Comparison of ENCODE assay signal across 22 cellular contexts in the genomic region with DNA sequence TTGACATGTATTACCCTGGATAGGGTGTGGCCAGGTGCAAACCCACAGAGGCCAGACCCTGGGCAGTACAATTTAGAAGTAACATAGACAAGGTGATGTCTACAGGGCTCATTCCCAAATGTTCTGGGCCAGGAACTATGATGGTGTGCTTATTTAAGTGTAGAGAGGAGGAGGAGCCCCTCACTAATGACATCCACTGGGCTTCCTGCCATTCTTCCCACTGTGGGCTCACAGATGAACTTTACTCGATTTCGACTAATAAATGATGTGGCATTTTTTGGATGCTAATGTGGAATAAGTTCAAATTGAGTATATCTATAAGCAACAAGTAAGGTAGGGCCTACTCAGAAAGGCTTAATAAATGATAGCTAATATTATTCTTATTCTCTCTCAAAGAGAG.
DNase-seq lines count a peak whose midpoint lies in the region; ATAC-seq and TF ChIP-seq lines count a peak whose summit lies in the region.
"Had no signal": no experiment of that assay in that cellular context is flagged by ENCODE, and none has a peak within 500 bp of the region (broad histone marks: within the 10 kb centered on the region; RNA-seq: fewer than 3 reads in every experiment).

No MANE protein-coding gene starts in this region.

- BruUV-seq in MCF 10A (replicated peaks; lab: Mats Ljungman, UMichigan), result no TSS peak

- intact Hi-C loops in MCF 10A (cut with micrococcal nuclease), result loop anchor here (5.0 kb wide), 1 partner anchor 1094 kb away; the partner anchor contains the start of gene CPEB2
- intact Hi-C loops in breast epithelium (cut with DNase I; ENCODE audit: low total_unique reads), result no loop called here

- H3K27ac ChIP-seq in breast epithelium (no peak overlapping the region), foreskin keratinocyte (peak overlapping the region; percentile 85)
- H3K27ac ChIP-seq: BLaER1 treated with 17β-estradiol and CSF1 and Interleukin-3, amounts not matched to agents 10 nM and 100 nM; SK-N-MC had no signal

- H3K27me3 Mint-ChIP-seq in MCF 10A (ENCODE audit: insufficient read depth, unreplicated experiment), result no peaks in the 10 kb centered on the region
- no peaks in the 10 kb centered on the region for H3K27me3 Mint-ChIP-seq in T-helper 2 cell treated with Interferon-gamma antibody and Interleukin-4, amounts not matched to agents 5 μg/mL and 100 μg/mL, for 36 hours (ENCODE audit: low read depth)
- H3K27me3 Mint-ChIP-seq: IgD-negative memory B cell had no signal

- no peak for ATAC-seq in foreskin keratinocyte
- ATAC-seq in GM21619 (IDR thresholded peaks at IDR 0.05; ENCODE audit: unreplicated experiment), result no peak
- ATAC-seq: CD8-positive, alpha-beta T cell had no signal

- H3K9me3 Mint-ChIP-seq in MCF 10A (ENCODE audit: unreplicated experiment), result no peaks in the 10 kb centered on the region
- H3K9me3 Mint-ChIP-seq in T-helper 2 cell treated with Interferon-gamma antibody and Interleukin-4, amounts not matched to agents 5 μg/mL and 100 μg/mL, for 36 hours, result no peaks in the 10 kb centered on the region
- H3K9me3 Mint-ChIP-seq: CD8-positive, alpha-beta T cell; H9; IgD-negative memory B cell had no signal

- TF ChIP-seq CTCF in MCF 10A (IDR thresholded peaks at IDR 0.05; ENCODE audit: unreplicated experiment) (no peak), breast epithelium (IDR thresholded peaks at IDR 0.05) (no peak), foreskin keratinocyte (conservative IDR thresholded peaks at IDR 0.05) (no peak)

- POLR2A ChIA-PET in MCF 10A (lab: Yijun Ruan, JAX), result interaction anchor here (0.6 to 4.2 kb wide), 11 partner anchors 9 to 1093 kb away, joined by 3 to 23 read pairs (median 4); no protein-coding TSS in a partner anchor

- H3K4me3 Mint-ChIP-seq in MCF 10A (ENCODE audit: unreplicated experiment), result no peak overlapping the region
- no peak overlapping the region for H3K4me3 Mint-ChIP-seq in T-helper 2 cell treated with Interferon-gamma antibody and Interleukin-4, amounts not matched to agents 5 μg/mL and 100 μg/mL, for 36 hours
- H3K4me3 Mint-ChIP-seq: CD8-positive, alpha-beta T cell; H9; IgD-negative memory B cell had no signal

- peaks cover 8% of the 10 kb centered on the region for H3K36me3 Mint-ChIP-seq in MCF 10A (ENCODE audit: insufficient read depth, unreplicated experiment)
- H3K36me3 Mint-ChIP-seq in T-helper 2 cell treated with Interferon-gamma antibody and Interleukin-4, amounts not matched to agents 5 μg/mL and 100 μg/mL, for 36 hours (ENCODE audit: low read depth), result no peaks in the 10 kb centered on the region
- H3K36me3 Mint-ChIP-seq: CD8-positive, alpha-beta T cell had no signal

- no peaks in the 10 kb centered on the region for H3K4me1 ChIP-seq in breast epithelium
- H3K4me1 ChIP-seq in adipocyte (ENCODE audit: control insufficient read depth, insufficient read depth, low read length), result peaks cover 40% of the 10 kb centered on the region
- peaks cover 19% of the 10 kb centered on the region for H3K4me1 ChIP-seq in foreskin keratinocyte

- H3K27me3 ChIP-seq in breast epithelium (no peaks in the 10 kb centered on the region), adipocyte (replicated peaks; ENCODE audit: control insufficient read depth, insufficient read depth, low read length) (no peaks in the 10 kb centered on the region), foreskin keratinocyte (no peaks in the 10 kb centered on the region)
- H3K27me3 ChIP-seq: BLaER1 treated with 17β-estradiol and CSF1 and Interleukin-3, amounts not matched to agents 10 nM and 100 nM; MG63 had no signal

- H3K9me3 ChIP-seq in breast epithelium, result no peaks in the 10 kb centered on the region
- H3K9me3 ChIP-seq in adipocyte (ENCODE audit: control insufficient read depth, low read length), result peaks cover 5% of the 10 kb centered on the region
- H3K9me3 ChIP-seq: BLaER1 treated with 17β-estradiol and CSF1 and Interleukin-3, amounts not matched to agents 10 nM and 100 nM; MG63 had no signal

- no peaks in the 10 kb centered on the region for H3K36me3 ChIP-seq in breast epithelium
- H3K36me3 ChIP-seq in adipocyte (ENCODE audit: control insufficient read depth, insufficient read depth, low read length, severe bottlenecking), result no peaks in the 10 kb centered on the region
- H3K36me3 ChIP-seq: BLaER1 treated with 17β-estradiol and CSF1 and Interleukin-3, amounts not matched to agents 10 nM and 100 nM; MG63 had no signal

- CTCF ChIA-PET in MCF 10A (lab: Yijun Ruan, JAX), result interaction anchor here (1.1 to 1.9 kb wide), 3 partner anchors 12 to 255 kb away, joined by 4 to 6 read pairs (median 5); no protein-coding TSS in a partner anchor

- no peak for TF ChIP-seq POLR2A in breast epithelium (IDR thresholded peaks at IDR 0.05)

- DNase-seq in MCF 10A (ENCODE audit: unreplicated experiment) (no peak), breast epithelium (ENCODE audit: low spot score in 2 of 2) (no peak), adipocyte (ENCODE audit: low read depth) (no peak), foreskin keratinocyte (no peak), Ammon's horn (ENCODE audit: low spot score) (no peak), DMS153 treated with DMSO at 0.1 percent for 48 hours (lab: John Stamatoyannopoulos, UW; ENCODE audit: unreplicated experiment) (no peak)
- no peak for DNase-seq in T-helper 2 cell treated with Interferon-gamma antibody and Interleukin-4, amounts not matched to agents 5 μg/mL and 100 μg/mL, for 36 hours (ENCODE audit: low spot score)
- DNase-seq: 8988T; CD8-positive, alpha-beta T cell; DMS79 treated with DMSO at 0.1 percent for 48 hours; H9; Karpas-422; MG63; NCI-H1048; NCI-H1436; NCI-H1930; NCI-H526; Right ventricle myocardium superior had no signal

- H3K4me3 ChIP-seq in breast epithelium (no peak overlapping the region), adipocyte (ENCODE audit: low read length) (no peak overlapping the region)
- H3K4me3 ChIP-seq: BLaER1 treated with 17β-estradiol and CSF1 and Interleukin-3, amounts not matched to agents 10 nM and 100 nM; MG63; SK-N-MC had no signal

- H3K9ac ChIP-seq in adipocyte (ENCODE audit: low read length), result peak overlapping the region; percentile 60
- H3K9ac ChIP-seq: BLaER1 treated with 17β-estradiol and CSF1 and Interleukin-3, amounts not matched to agents 10 nM and 100 nM had no signal

- peak overlapping the region; percentile 96 for H3K27ac Mint-ChIP-seq in MCF 10A (ENCODE audit: low read depth, unreplicated experiment)
- no peak overlapping the region for H3K27ac Mint-ChIP-seq in T-helper 2 cell treated with Interferon-gamma antibody and Interleukin-4, amounts not matched to agents 5 μg/mL and 100 μg/mL, for 36 hours
- H3K27ac Mint-ChIP-seq: CD8-positive, alpha-beta T cell; H9; IgD-negative memory B cell had no signal

- peaks cover 45% of the 10 kb centered on the region for H3K4me1 Mint-ChIP-seq in MCF 10A (ENCODE audit: insufficient read depth, unreplicated experiment)
- H3K4me1 Mint-ChIP-seq in T-helper 2 cell treated with Interferon-gamma antibody and Interleukin-4, amounts not matched to agents 5 μg/mL and 100 μg/mL, for 36 hours (ENCODE audit: low read depth), result no peaks in the 10 kb centered on the region
- H3K4me1 Mint-ChIP-seq: IgD-negative memory B cell had no signal
